ENCODE assay signal across 10 cellular contexts in genomic region chr2:65231121-65231520, GRCh38. TPM values are rescaled to one million over a fixed set of nuclear protein-coding genes. Genes with fewer than 3 reads are reported as not detected.
DNase-seq lines count a peak whose midpoint lies in the region; ATAC-seq, FAIRE-seq and TF ChIP-seq lines count a peak whose summit lies in the region.
"Had no signal": no experiment of that assay in that cellular context is flagged by ENCODE, and none has a peak within 500 bp of the region (broad histone marks: within the 10 kb centered on the region; RNA-seq: fewer than 3 reads in every experiment).

No MANE protein-coding gene starts in this region.

- no peak overlapping the region for H3K27ac Mint-ChIP-seq in T-cell

- peaks cover 10% of the 10 kb centered on the region for H4K20me1 ChIP-seq in HepG2 (ENCODE audit: insufficient read depth, low read length)

- H3K4me1 ChIP-seq in HepG2 (ENCODE audit: insufficient read depth, low read length) (peaks cover 38% of the 10 kb centered on the region), right lobe of liver (peaks cover 0 to 17% (median 3%) of the 10 kb centered on the region in 4 donors), transverse colon (peaks cover 8 to 80% (median 37%) of the 10 kb centered on the region in 4 donors), gastroesophageal sphincter (peaks cover 6 to 86% (median 27%) of the 10 kb centered on the region in 3 donors)

- no peak overlapping the region for H3K9ac ChIP-seq in HepG2 (ENCODE audit: insufficient read depth, low read depth, low read length)

- in situ Hi-C loops in HepG2 (cut with HindIII; ENCODE audit: extremely low pct_ligation_motif_present, low pct_unique_long_range_greater_than_20kb) = no loop called here
- in situ Hi-C loops in transverse colon (cut with MboI; ENCODE audit: low pct_ligation_motif_present in 1 of 4, low pct_unique_long_range_greater_than_20kb in 1 of 4, low sequenced_read_pairs in 3 of 4) = no loop called here

- H3K4me3 ChIP-seq in HepG2 (replicated peaks in 1 of 3; ENCODE audit: insufficient read depth in 1 of 3, low read depth in 2 of 3, low read length in 3 of 3) (no peak overlapping the region), right lobe of liver (no peak overlapping the region), fibroblast of mammary gland (ENCODE audit: control insufficient read depth, low read depth, low read length) (no peak overlapping the region), transverse colon (no peak overlapping the region), gastroesophageal sphincter (no peak overlapping the region)

- peaks cover 19% of the 10 kb centered on the region for H3K36me3 Mint-ChIP-seq in T-cell

- TF ChIP-seq CTCF in HepG2 (CRISPR knock-in tag; IDR thresholded peaks at IDR 0.05) = no peak
- no peak for TF ChIP-seq CTCF in right lobe of liver (IDR thresholded peaks at IDR 0.05)
- TF ChIP-seq CTCF in fibroblast of mammary gland (conservative IDR thresholded peaks at IDR 0.05; ENCODE audit: control insufficient read depth, insufficient read depth, low read depth, low read length) = no peak
- no peak for TF ChIP-seq CTCF in transverse colon (IDR thresholded peaks at IDR 0.05)
- TF ChIP-seq CTCF in gastroesophageal sphincter (IDR thresholded peaks at IDR 0.05) = no peak

- H2AFZ ChIP-seq in HepG2 (ENCODE audit: low read length) = no peak overlapping the region

- DNase-seq in HepG2 (ENCODE audit: low spot score) (no peak), right lobe of liver (no peak), T-cell (no peak), fibroblast of mammary gland (ENCODE audit: low read depth) (peak; percentile 54), transverse colon (no peak), NCI-H1694 treated with DMSO at 0.1 percent for 48 hours (lab: John Stamatoyannopoulos, UW) (no peak)
- DNase-seq: NCI-H524 had no signal

- H3K4me2 ChIP-seq in HepG2 (ENCODE audit: low read depth, low read length) = peak overlapping the region; percentile 14; the same call in 1 of the 2 replicates

- intact Hi-C loops in HepG2 (cut with micrococcal nuclease; ENCODE audit: unreplicated experiment) (no loop called here), right lobe of liver (cut with DNase I) (no loop called here), transverse colon (cut with DNase I; ENCODE audit: low total_unique reads) (no loop called here)

- peaks cover 88% of the 10 kb centered on the region for H3K79me2 ChIP-seq in HepG2 (ENCODE audit: insufficient read depth, low read length)

- TF ChIP-seq POLR2A in HepG2 (IDR thresholded peaks at IDR 0.05; ENCODE audit: insufficient read depth in 1 of 2, low read depth in 2 of 2, low read length in 2 of 2) (no peak), right lobe of liver (IDR thresholded peaks at IDR 0.05) (no peak), transverse colon (IDR thresholded peaks at IDR 0.05) (no peak), gastroesophageal sphincter (IDR thresholded peaks at IDR 0.05) (no peak)

- CTCF ChIA-PET in HepG2 (lab: Yijun Ruan, JAX; ENCODE audit: low intra/inter-chr PET ratio, low total read pairs) = no interaction called here
- CTCF ChIA-PET in T-cell (lab: Charles Lee) = no interaction called here

- TF ChIP-seq RAD21 in HepG2 (CRISPR knock-in tag; IDR thresholded peaks at IDR 0.05) = no peak

- H3K4me1 Mint-ChIP-seq in T-cell = peaks cover 57 to 75% (median 74%) of the 10 kb centered on the region in 3 donors

- 94% methylated on average over 1 of the region's 1 CpG for WGBS in HepG2 (ENCODE audit: low lambda C conversion rate)
- WGBS in right lobe of liver (ENCODE audit: insufficient coverage, low coverage, low lambda C conversion rate, missing lambda C conversion rate) = 86% methylated on average over 1 of the region's 1 CpG
- 71 to 100% methylated on average over 1 of the region's 1 CpG for WGBS in transverse colon (ENCODE audit: low coverage in 1 of 2), 2 donors
- WGBS in gastroesophageal sphincter (ENCODE audit: low coverage in 1 of 2), 2 donors = 43 to 67% methylated on average over 1 of the region's 1 CpG

- H3K27me3 Mint-ChIP-seq in T-cell = peaks cover 0 to 2% of the 10 kb centered on the region in 2 donors

- peak overlapping the region in 2 of 3 donors; percentile 21 to 41 for H3K4me3 Mint-ChIP-seq in T-cell

- H3K27me3 ChIP-seq in HepG2 (ENCODE audit: control insufficient read depth in 1 of 2, insufficient read depth in 2 of 2, low read length in 2 of 2) (peaks cover 0 to 3% of the 10 kb centered on the region in 2 experiments; a peak in 1 of 5 replicates), right lobe of liver (no peaks in the 10 kb centered on the region), transverse colon (no peaks in the 10 kb centered on the region), gastroesophageal sphincter (no peaks in the 10 kb centered on the region)

- H3K27ac ChIP-seq in HepG2 (ENCODE audit: extremely low read length, insufficient read depth, low read length) = no peak overlapping the region
- no peak overlapping the region for H3K27ac ChIP-seq in right lobe of liver
- H3K27ac ChIP-seq in transverse colon = peak overlapping the region; percentile 34 to 56 (median 46)
- peak overlapping the region in 2 of 4 donors; percentile 46 to 52 for H3K27ac ChIP-seq in gastroesophageal sphincter

- POLR2A ChIA-PET in HepG2 (lab: Yijun Ruan, JAX) (no interaction called here), T-cell (lab: Charles Lee) (interaction anchor here in 1 of 2 donors (0.6 to 0.9 kb wide), 2 partner anchors 175 to 624 kb away, joined by 3 to 4 read pairs; no protein-coding TSS in a partner anchor)

- peaks cover 1 to 11% of the 10 kb centered on the region in 2 experiments; a peak in 4 of 5 replicates for H3K36me3 ChIP-seq in HepG2 (replicated peaks in 1 of 2; ENCODE audit: control insufficient read depth in 1 of 2, insufficient read depth in 2 of 2, low read length in 2 of 2)
- H3K36me3 ChIP-seq in right lobe of liver = peaks cover 0 to 3% (median 0%) of the 10 kb centered on the region in 4 donors
- H3K36me3 ChIP-seq in transverse colon = no peaks in the 10 kb centered on the region
- H3K36me3 ChIP-seq in gastroesophageal sphincter = peaks cover 0 to 4% of the 10 kb centered on the region in 2 donors

- ATAC-seq in HepG2 (no peak), right lobe of liver (no peak), T-cell (replicated peaks in 1 of 4) (no peak), gastroesophageal sphincter (no peak), GM18502 (IDR thresholded peaks at IDR 0.05; ENCODE audit: poor library complexity, unreplicated experiment) (no peak)

- BruUV-seq in HepG2 (replicated peaks; lab: Mats Ljungman, UMichigan) = no TSS peak

- no peaks in the 10 kb centered on the region for H3K9me3 Mint-ChIP-seq in T-cell
- H3K9me3 Mint-ChIP-seq: brain had no signal

- H3K9me3 ChIP-seq in HepG2 (ENCODE audit: low read length) = no peaks in the 10 kb centered on the region
- H3K9me3 ChIP-seq in right lobe of liver = no peaks in the 10 kb centered on the region
- H3K9me3 ChIP-seq in transverse colon = no peaks in the 10 kb centered on the region
- no peaks in the 10 kb centered on the region for H3K9me3 ChIP-seq in gastroesophageal sphincter

- FAIRE-seq in HepG2 (lab: Jason Lieb, UNC) = no peak

- TF ChIP-seq EP300 in HepG2 (IDR thresholded peaks at IDR 0.05; ENCODE audit: low read depth in 2 of 2, low read length in 2 of 2) = no peak
- no peak for TF ChIP-seq EP300 in HepG2 (CRISPR knock-in tag; IDR thresholded peaks at IDR 0.05; ENCODE audit: borderline replicate concordance)
- no peak for TF ChIP-seq EP300 in transverse colon (IDR thresholded peaks at IDR 0.05; ENCODE audit: low read depth)
- TF ChIP-seq EP300 in gastroesophageal sphincter (IDR thresholded peaks at IDR 0.05) = no peak

TF ChIP-seq in HepG2, 621 proteins besides CTCF, POLR2A, EP300 and RAD21:
- no peak for TF ChIP-seq ZNF644 (CRISPR knock-in tag; IDR thresholded peaks at IDR 0.05; ENCODE audit: low read depth)
- no peak for TF ChIP-seq ZMYM2 (CRISPR knock-in tag; IDR thresholded peaks at IDR 0.05)
- no peak for TF ChIP-seq HNF4G (IDR thresholded peaks at IDR 0.05; ENCODE audit: borderline replicate concordance, low read depth, low read length)
- TF ChIP-seq HNF4G (CRISPR knock-in tag; IDR thresholded peaks at IDR 0.05; ENCODE audit: borderline replicate concordance, low read depth) = no peak
- TF ChIP-seq TRIM24 (CRISPR knock-in tag; IDR thresholded peaks at IDR 0.05) = no peak
- TF ChIP-seq MEIS2 (CRISPR knock-in tag; IDR thresholded peaks at IDR 0.05) = no peak
- no peak for TF ChIP-seq HNRNPUL1 (IDR thresholded peaks at IDR 0.05; ENCODE audit: low read depth, low read length)
- no peak for TF ChIP-seq ZNF496 (CRISPR knock-in tag; IDR thresholded peaks at IDR 0.05; ENCODE audit: insufficient replicate concordance)
- no peak for TF ChIP-seq SPEN (CRISPR knock-in tag; IDR thresholded peaks at IDR 0.05; ENCODE audit: low read depth)

RNA-seq across cellular contexts. Expression of gene ACTR2, which starts 3.5 kb away (rescaled TPM):
- total RNA-seq in HepG2 (2016; rRNA removed; fragmentation: Illumina TruSeq; extraction: Trizol) (100 and 211 TPM in 2 replicates), right lobe of liver (100 to 1,000 TPM in 1 of 6 experiments, 10 to 100 TPM in 5; 42.9 to 114 (median 69.8) TPM), T-cell (100 to 1,000 TPM; 234 to 267 (median 246) TPM), transverse colon (100 to 1,000 TPM in 1 of 4 donors, 10 to 100 TPM in 3; 56.9 to 123 (median 81.8) TPM), gastroesophageal sphincter (100 to 1,000 TPM in 3 of 4 donors, 10 to 100 TPM in 1; 90.3 to 126 (median 109) TPM)
- 13.3 and 14.6 TPM in 2 replicates for total RNA-seq in HepG2 (2016; cell fraction: cytosol; rRNA removed; fragmentation: Illumina TruSeq; extraction: Trizol; ENCODE audit: low read depth)
- 102 and 212 TPM in 2 replicates for total RNA-seq in HepG2 (2016; cell fraction: insoluble cytoplasmic fraction; rRNA removed; fragmentation: Illumina TruSeq; extraction: Trizol)
- total RNA-seq in HepG2 (2016; cell fraction: membrane; rRNA removed; fragmentation: Illumina TruSeq; extraction: Trizol) = 43.2 and 50.9 TPM in 2 replicates
- total RNA-seq in HepG2 (2016; cell fraction: nucleus; rRNA removed; fragmentation: Illumina TruSeq; extraction: Trizol) = 65.3 and 72.8 TPM in 2 replicates
- polyA plus RNA-seq in HepG2 (2011; rRNA removed) = 47.2 and 51.2 TPM in 2 replicates
- 21.5 and 40.8 TPM in 2 replicates for polyA plus RNA-seq in HepG2 (2011; cell fraction: cytosol; rRNA removed)
- 9.5 and 18.1 TPM in 2 replicates for polyA plus RNA-seq in HepG2 (2011; cell fraction: nucleus; rRNA removed)
- 133 and 175 TPM in 2 replicates for polyA plus RNA-seq in HepG2 (2012)
- polyA plus RNA-seq in HepG2 (2016; cell fraction: cytosol; fragmentation: Illumina TruSeq; extraction: Trizol; ENCODE audit: low read depth) = 9.2 and 11.1 TPM in 2 replicates
- polyA plus RNA-seq in HepG2 (2016; cell fraction: insoluble cytoplasmic fraction; fragmentation: Illumina TruSeq; extraction: Trizol; ENCODE audit: low read depth) = 284 and 307 TPM in 2 replicates
- polyA plus RNA-seq in HepG2 (2016; cell fraction: membrane; fragmentation: Illumina TruSeq; extraction: Trizol; ENCODE audit: low read depth) = 36.0 and 43.6 TPM in 2 replicates
- 111 and 115 TPM in 2 replicates for polyA plus RNA-seq in HepG2 (2016; cell fraction: nucleus; fragmentation: Illumina TruSeq; extraction: Trizol; ENCODE audit: insufficient read depth, low read depth)
- 23.0 and 24.6 TPM in 2 replicates for polyA minus RNA-seq in HepG2 (2011; rRNA and poly(A)+ RNA removed; ENCODE audit: low replicate concordance)
- 84.2 and 88.6 TPM in 2 replicates for polyA minus RNA-seq in HepG2 (2011; cell fraction: cytosol; rRNA and poly(A)+ RNA removed)
- polyA minus RNA-seq in HepG2 (2011; cell fraction: nucleus; rRNA and poly(A)+ RNA removed) = 34.8 and 35.1 TPM in 2 replicates

Comparison
In these comparisons a context has a peak if more than half of its experiments do, and no peak if none do; other contexts are left out.
1. H3K27ac ChIP-seq: peak in transverse colon (4 of 4); none in HepG2 (single experiment) and right lobe of liver (0 of 3).